Comparison of ENCODE assay signal across 8 cellular contexts in the genomic region with DNA sequence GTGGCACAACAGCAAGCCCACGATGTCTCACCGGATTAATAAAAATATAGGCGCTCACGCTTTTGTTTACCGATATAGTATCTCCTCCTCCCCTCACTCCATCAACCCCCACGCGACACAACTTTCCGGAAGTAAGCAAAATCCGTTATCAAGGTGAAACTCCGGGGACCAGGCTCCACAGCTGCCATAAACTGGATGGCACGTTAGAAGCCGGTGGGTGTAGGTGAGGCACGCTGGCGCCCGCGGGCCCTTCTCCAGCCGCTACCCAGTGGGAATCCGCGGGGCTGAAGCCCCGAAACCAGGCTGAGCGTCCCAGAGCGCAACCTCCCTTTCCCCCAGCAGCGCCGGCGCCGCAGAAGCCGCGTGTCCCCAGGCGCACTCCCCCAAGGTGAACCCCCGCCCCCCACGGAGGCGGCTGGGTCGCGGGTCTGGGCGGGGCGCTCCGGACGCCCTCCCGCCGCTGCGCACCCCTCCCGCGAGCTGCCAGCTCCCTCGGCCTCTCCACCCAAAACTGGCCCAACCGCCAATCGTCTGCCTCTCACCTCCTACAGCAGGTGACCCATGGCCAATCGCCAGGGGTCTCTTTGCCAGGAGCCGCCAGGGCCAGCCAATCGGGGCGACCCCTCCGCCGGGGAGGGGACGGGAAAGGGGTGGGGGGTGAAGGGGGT.
DNase-seq lines count a peak whose midpoint lies in the region; ATAC-seq and TF ChIP-seq lines count a peak whose summit lies in the region.

No MANE protein-coding gene starts in this region.

- no peaks in the 10 kb centered on the region for H3K9me3 ChIP-seq in ascending aorta
- no peaks in the 10 kb centered on the region for H3K9me3 ChIP-seq in hepatocyte (ENCODE audit: low read depth)

- no peak for TF ChIP-seq CTCF in ascending aorta (IDR thresholded peaks at IDR 0.05)
- no peak for TF ChIP-seq CTCF in hepatocyte (IDR thresholded peaks at IDR 0.05; ENCODE audit: poor library complexity)

- H3K79me2 ChIP-seq in hepatocyte = peaks cover 56% of the 10 kb centered on the region

- peak overlapping the region; percentile 82 for H3K4me2 ChIP-seq in hepatocyte

- WGBS in hepatocyte (ENCODE audit: low lambda C conversion rate, missing lambda C conversion rate) = under 1% methylated on average over 36 of the region's 53 CpGs

- no peaks in the 10 kb centered on the region for H3K9me2 ChIP-seq in hepatocyte (replicated peaks; ENCODE audit: insufficient read depth)

- H3K9me3 Mint-ChIP-seq in T-helper 1 cell treated with Interleukin-12 subunit alpha and Interleukin-12 subunit beta and Interleukin-4 antibody, amounts not matched to agents 30 μg/mL and 1 μg/mL, for 36 hours = no peaks in the 10 kb centered on the region

- H3K36me3 Mint-ChIP-seq in T-helper 1 cell treated with Interleukin-12 subunit alpha and Interleukin-12 subunit beta and Interleukin-4 antibody, amounts not matched to agents 30 μg/mL and 1 μg/mL, for 36 hours (ENCODE audit: low read depth) = no peaks in the 10 kb centered on the region

- no peaks in the 10 kb centered on the region for H3K27me3 ChIP-seq in ascending aorta
- H3K27me3 ChIP-seq in hepatocyte = no peaks in the 10 kb centered on the region

- H3K4me3 ChIP-seq in ascending aorta (peak overlapping the region; percentile 74 to 79), hepatocyte (peak overlapping the region; percentile 67)

- H3K36me3 ChIP-seq in ascending aorta = no peaks in the 10 kb centered on the region
- no peaks in the 10 kb centered on the region for H3K36me3 ChIP-seq in hepatocyte (replicated peaks; ENCODE audit: insufficient read depth, low read depth)

- peak overlapping the region; percentile 84 for H3K27ac Mint-ChIP-seq in T-helper 1 cell treated with Interleukin-12 subunit alpha and Interleukin-12 subunit beta and Interleukin-4 antibody, amounts not matched to agents 30 μg/mL and 1 μg/mL, for 36 hours

- peak overlapping the region; percentile 76 to 80 for H3K27ac ChIP-seq in ascending aorta
- peak overlapping the region; percentile 22 for H3K27ac ChIP-seq in hepatocyte

- H3K27me3 Mint-ChIP-seq in T-helper 1 cell treated with Interleukin-12 subunit alpha and Interleukin-12 subunit beta and Interleukin-4 antibody, amounts not matched to agents 30 μg/mL and 1 μg/mL, for 36 hours (ENCODE audit: low read depth) = no peaks in the 10 kb centered on the region

- peak overlapping the region; percentile 88 for H3K4me3 Mint-ChIP-seq in T-helper 1 cell treated with Interleukin-12 subunit alpha and Interleukin-12 subunit beta and Interleukin-4 antibody, amounts not matched to agents 30 μg/mL and 1 μg/mL, for 36 hours

- peaks cover 0 to 27% of the 10 kb centered on the region in 2 donors for H3K4me1 ChIP-seq in ascending aorta
- H3K4me1 ChIP-seq in hepatocyte (ENCODE audit: insufficient read depth) = peaks cover 2% of the 10 kb centered on the region

- intact Hi-C loops in ascending aorta (cut with DNase I) = no loop called here

- H2AFZ ChIP-seq in hepatocyte = peak overlapping the region; percentile 51

- H4K20me1 ChIP-seq in hepatocyte (ENCODE audit: insufficient read depth, poor library complexity, severe bottlenecking) = peaks cover 6% of the 10 kb centered on the region

- DNase-seq in NCI-H146 treated with DMSO at 0.1 percent for 48 hours (lab: John Stamatoyannopoulos, UW; ENCODE audit: unreplicated experiment) (peak; percentile 88), ascending aorta (ENCODE audit: low spot score in 2 of 2) (peak; percentile 68 to 90), hepatocyte (ENCODE audit: low spot score) (peak; percentile 95), renal cortical epithelial cell (ENCODE audit: low read depth) (peak; percentile 88), HCEC 1CT (no peak)

- H3K4me1 Mint-ChIP-seq in T-helper 1 cell treated with Interleukin-12 subunit alpha and Interleukin-12 subunit beta and Interleukin-4 antibody, amounts not matched to agents 30 μg/mL and 1 μg/mL, for 36 hours (ENCODE audit: low read depth) = peaks cover 20% of the 10 kb centered on the region

- ATAC-seq in GM18498 (IDR thresholded peaks at IDR 0.05; ENCODE audit: unreplicated experiment) (peak; percentile 89), HG02884 (IDR thresholded peaks at IDR 0.05; ENCODE audit: unreplicated experiment) (peak; percentile 87)
